Comparison of ENCODE assay signal across 26 cellular contexts in the genomic region with DNA sequence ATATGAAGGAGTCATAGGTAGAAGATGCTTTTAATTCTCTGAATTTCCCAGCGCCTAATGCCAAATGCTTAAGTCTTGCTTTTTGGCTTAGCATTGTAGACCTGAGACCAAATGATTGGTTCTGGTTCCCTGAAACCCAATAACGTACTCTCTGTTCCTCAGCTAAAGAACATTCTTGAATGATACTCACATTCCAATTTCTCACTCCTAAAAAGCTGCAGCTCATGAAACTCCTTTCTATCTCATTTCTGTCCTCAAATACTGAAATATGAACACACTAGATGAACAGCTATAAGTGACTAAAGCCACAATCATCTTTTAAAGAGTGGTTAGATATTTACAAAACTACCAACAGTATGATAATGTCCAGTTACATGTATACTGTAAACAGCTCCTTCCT.
"Had no signal": no experiment of that assay in that cellular context is flagged by ENCODE, and none has a peak within 500 bp of the region (broad histone marks: within the 10 kb centered on the region; RNA-seq: fewer than 3 reads in every experiment).

No MANE protein-coding gene starts in this region.

- ATAC-seq: HepG2, K562, Right ventricle myocardium inferior, SK-N-SH treated with all-trans-retinoic acid at 6 μM for 48 hours, T-helper 17 cell had no signal

- H3K9ac ChIP-seq: KMS-11 had no signal

- FAIRE-seq: K562 had no signal

- H3K27me3 ChIP-seq: Peyer's patch, SJCRH30 had no signal

- H3K9me3 ChIP-seq: Peyer's patch, SJCRH30 had no signal

- H3K27ac ChIP-seq: PC-9, Peyer's patch had no signal

- H3K4me3 ChIP-seq: K562, PC-9, Peyer's patch, SJCRH30 had no signal

- H3K36me3 ChIP-seq: Peyer's patch, SJCRH30 had no signal

- DNase-seq: Kasumi-1; MV-4-11; NCI-H1105; NCI-H1417; NCI-H146; NCI-H1694 treated with DMSO at 0.1 percent for 48 hours; NCI-H1930; NCI-H2081; NCI-H2107; NCI-H2227 treated with DMSO at 0.1 percent for 48 hours; NCI-H524; NCI-H69; NCI-H774; NK-92 treated with Interleukin-12 subunit alpha and Interleukin-12 subunit beta, amount 100 ng/mL, for 24 hours; OCI-M1; PC-9; Peyer's patch; SHP77 treated with DMSO at 0.1 percent for 48 hours; SJCRH30; T-helper 1 cell; T-helper 17 cell had no signal

- H3K4me2 ChIP-seq: PC-9 had no signal

- H2AFZ ChIP-seq: PC-9 had no signal

- H3K4me1 ChIP-seq: Peyer's patch had no signal
